In genomic region chr10:99874341-99875085, GRCh38 we compare ENCODE assay signal across 18 cellular contexts.
DNase-seq lines count a peak whose midpoint lies in the region; ATAC-seq, FAIRE-seq and TF ChIP-seq lines count a peak whose summit lies in the region.
"Had no signal": no experiment of that assay in that cellular context is flagged by ENCODE, and none has a peak within 500 bp of the region (broad histone marks: within the 10 kb centered on the region; RNA-seq: fewer than 3 reads in every experiment).

No MANE protein-coding gene starts in this region.

- H3K4me1 ChIP-seq in cardiac muscle cell (ENCODE audit: low read depth) = peaks cover 12% of the 10 kb centered on the region
- peaks cover 9% of the 10 kb centered on the region for H3K4me1 ChIP-seq in GM12878 (ENCODE audit: control insufficient read depth, insufficient read depth, low read length)
- H3K4me1 ChIP-seq in spleen = peaks cover 0 to 14% (median 3%) of the 10 kb centered on the region in 6 donors

- H3K9me3 ChIP-seq in cardiac muscle cell (ENCODE audit: low read depth) = no peaks in the 10 kb centered on the region
- no peaks in the 10 kb centered on the region for H3K9me3 ChIP-seq in GM12878 (replicated peaks; ENCODE audit: control insufficient read depth, insufficient read depth, low read length)
- no peaks in the 10 kb centered on the region for H3K9me3 ChIP-seq in spleen

- TF ChIP-seq CTCF in cardiac muscle cell (IDR thresholded peaks at IDR 0.05; ENCODE audit: low read depth, low read length) = no peak
- no peak for TF ChIP-seq CTCF in GM12878 (IDR thresholded peaks at IDR 0.05 in 2 of 3, conservative IDR thresholded peaks at IDR 0.05 in 1 of 3; ENCODE audit: control insufficient read depth in 2 of 3, extremely low read depth in 1 of 3, insufficient read depth in 1 of 3, low read depth in 3 of 3, low read length in 3 of 3)
- no peak for TF ChIP-seq CTCF in GM10266 (IDR thresholded peaks at IDR 0.05; ENCODE audit: control insufficient read depth, insufficient read depth, low read depth, missing control alignments)
- TF ChIP-seq CTCF in spleen (IDR thresholded peaks at IDR 0.05 in 8 of 11, conservative IDR thresholded peaks at IDR 0.05 in 3 of 11) = no peak

- H3K9me3 Mint-ChIP-seq in memory B cell = no peaks in the 10 kb centered on the region

- intact Hi-C loops in left cardiac atrium (cut with DNase I) (no loop called here), GM12878 (cut with micrococcal nuclease; ENCODE audit: unreplicated experiment) (no loop called here), spleen (cut with DNase I; ENCODE audit: low total_unique reads) (no loop called here)

- in situ Hi-C loops in GM12878 (cut with MboI) = no loop called here

- SMC1A ChIA-PET in GM12878 (lab: Charles Lee; ENCODE audit: uncharacterized antibody, unreplicated experiment) = no interaction called here

- H3K79me2 ChIP-seq in GM12878 (ENCODE audit: control insufficient read depth, insufficient read depth, low read length) = no peaks in the 10 kb centered on the region

- peaks cover 36% of the 10 kb centered on the region for H3K36me3 ChIP-seq in cardiac muscle cell
- H3K36me3 ChIP-seq in GM12878 (ENCODE audit: control insufficient read depth in 2 of 2, insufficient read depth in 2 of 2, low read length in 1 of 2) = peaks cover 10 to 27% of the 10 kb centered on the region in 2 experiments
- H3K36me3 ChIP-seq in spleen = peaks cover 0 to 63% (median 36%) of the 10 kb centered on the region in 6 donors

- peak overlapping the region; percentile 77 for H3K27ac ChIP-seq in cardiac muscle cell
- no peak overlapping the region for H3K27ac ChIP-seq in GM12878 (ENCODE audit: control insufficient read depth, insufficient read depth)
- no peak overlapping the region for H3K27ac ChIP-seq in spleen
- H3K27ac ChIP-seq: HL-60, KMS-11 had no signal

- TF ChIP-seq POLR2A in GM12878 (IDR thresholded peaks at IDR 0.05; ENCODE audit: low read depth, low read length) (peak; percentile 54; the same call in 1 of the 2 replicates), spleen (IDR thresholded peaks at IDR 0.05) (no peak)

- 95% methylated on average over 9 of the region's 9 CpGs for WGBS in GM12878 (ENCODE audit: insufficient coverage, insufficient replicate concordance, low lambda C conversion rate, missing lambda C conversion rate)
- 76 to 89% (median 82%) methylated on average over 9 of the region's 9 CpGs for WGBS in spleen, 5 donors

- TF ChIP-seq EP300 in GM12878 (IDR thresholded peaks at IDR 0.05; ENCODE audit: borderline replicate concordance in 1 of 2, control insufficient read depth in 1 of 2, low read depth in 2 of 2, low read length in 2 of 2) = no peak

- no peak overlapping the region for H3K4me3 Mint-ChIP-seq in memory B cell
- H3K4me3 Mint-ChIP-seq: CD4-positive, CD25-positive, alpha-beta regulatory T cell had no signal

- DNase-seq in cardiac muscle cell (ENCODE audit: low read depth in 1 of 2, low spot score in 1 of 2) = no peak
- DNase-seq in left cardiac atrium = no peak
- no peak for DNase-seq in GM12878 (ENCODE audit: low read depth, low spot score)
- no peak for DNase-seq in memory B cell (ENCODE audit: low spot score in 2 of 2)
- DNase-seq in GM10266 (ENCODE audit: extremely low spot score) = no peak
- DNase-seq in spleen = no peak
- DNase-seq in AG20443 (ENCODE audit: low spot score) = no peak
- DNase-seq: AML-193; CD4-positive, CD25-positive, alpha-beta regulatory T cell; NCI-H1092; NCI-H1694 treated with DMSO at 0.1 percent for 48 hours; NCI-H2171 treated with DMSO at 0.1 percent for 48 hours; NCI-H510A; NCI-H82 had no signal

- ATAC-seq in left cardiac atrium = no peak
- ATAC-seq in GM12878 = no peak
- ATAC-seq in memory B cell (ENCODE audit: low read depth) = no peak

- H3K4me2 ChIP-seq in GM12878 (ENCODE audit: control insufficient read depth, insufficient read depth) = no peak overlapping the region
- H3K4me2 ChIP-seq: KMS-11 had no signal

- peak overlapping the region; percentile 46 for H3K27ac Mint-ChIP-seq in memory B cell

- peaks cover 6% of the 10 kb centered on the region for H3K27me3 Mint-ChIP-seq in memory B cell

- BruUV-seq in GM12878 (replicated peaks; lab: Mats Ljungman, UMichigan) = no TSS peak

- no peak overlapping the region for H3K9ac ChIP-seq in GM12878 (ENCODE audit: control insufficient read depth, insufficient read depth, low read length)
- H3K9ac ChIP-seq: KMS-11 had no signal

- no peaks in the 10 kb centered on the region for H4K20me1 ChIP-seq in GM12878 (ENCODE audit: control insufficient read depth, insufficient read depth)

- no peak overlapping the region for H2AFZ ChIP-seq in GM12878 (ENCODE audit: control insufficient read depth, low read depth, low read length)

- CTCF ChIA-PET in GM12878 (lab: Yijun Ruan, JAX) = interaction anchor here (0.6 to 1.6 kb wide), 2 partner anchors 29 to 172 kb away, joined by 3 to 5 read pairs; no protein-coding TSS in a partner anchor

- POLR2A ChIA-PET in GM12878 (lab: Charles Lee) = interaction anchor here (0.6 kb wide), 1 partner anchor 18 kb away, joined by 3 read pairs; no protein-coding TSS in a partner anchor

- H3K4me3 ChIP-seq in cardiac muscle cell (no peak overlapping the region), GM12878 (no peak overlapping the region), spleen (no peak overlapping the region)

- peaks cover 39% of the 10 kb centered on the region for H3K36me3 Mint-ChIP-seq in memory B cell

- RAD21 ChIA-PET in GM12878 (lab: Charles Lee; ENCODE audit: unreplicated experiment) = interaction anchor here (0.7 to 1.2 kb wide), 2 partner anchors 57 to 172 kb away, joined by 4 to 5 read pairs; no protein-coding TSS in a partner anchor

- no peak for FAIRE-seq in GM12878 (lab: Jason Lieb, UNC)
- FAIRE-seq: GM12892, RCC 7860 had no signal

- H3K27me3 ChIP-seq in cardiac muscle cell (no peaks in the 10 kb centered on the region), GM12878 (replicated peaks in 1 of 2; ENCODE audit: control insufficient read depth in 2 of 2, insufficient read depth in 2 of 2, low read length in 1 of 2) (no peaks in the 10 kb centered on the region), spleen (replicated peaks in 1 of 7) (peaks cover 0 to 20% (median 2%) of the 10 kb centered on the region in 7 donors)

- no peak for TF ChIP-seq RAD21 in GM12878 (IDR thresholded peaks at IDR 0.05; ENCODE audit: insufficient read depth, low read depth, low read length)

- no peaks in the 10 kb centered on the region for H3K4me1 Mint-ChIP-seq in memory B cell

TF ChIP-seq in GM12878, 131 proteins besides CTCF, POLR2A, EP300 and RAD21:
- no peak for TF ChIP-seq ATF7 (IDR thresholded peaks at IDR 0.05; ENCODE audit: low read depth)
- TF ChIP-seq ZNF217 (IDR thresholded peaks at IDR 0.05) = no peak
- no peak for TF ChIP-seq RFX5 (IDR thresholded peaks at IDR 0.05; ENCODE audit: low read depth, low read length)
- no peak for TF ChIP-seq ETV6 (conservative IDR thresholded peaks at IDR 0.05 in 1 of 2, IDR thresholded peaks at IDR 0.05 in 1 of 2; ENCODE audit: borderline replicate concordance in 1 of 2, low read depth in 1 of 2)
- TF ChIP-seq NKRF (conservative IDR thresholded peaks at IDR 0.05) = no peak
- no peak for TF ChIP-seq BACH1 (IDR thresholded peaks at IDR 0.05; ENCODE audit: borderline replicate concordance)
- no peak for TF ChIP-seq FOXK2 (IDR thresholded peaks at IDR 0.05)
- TF ChIP-seq TCF7 (IDR thresholded peaks at IDR 0.05; ENCODE audit: borderline replicate concordance) = no peak
TF ChIP-seq in GM12878: peak in this region for 0.
